In the genomic region with DNA sequence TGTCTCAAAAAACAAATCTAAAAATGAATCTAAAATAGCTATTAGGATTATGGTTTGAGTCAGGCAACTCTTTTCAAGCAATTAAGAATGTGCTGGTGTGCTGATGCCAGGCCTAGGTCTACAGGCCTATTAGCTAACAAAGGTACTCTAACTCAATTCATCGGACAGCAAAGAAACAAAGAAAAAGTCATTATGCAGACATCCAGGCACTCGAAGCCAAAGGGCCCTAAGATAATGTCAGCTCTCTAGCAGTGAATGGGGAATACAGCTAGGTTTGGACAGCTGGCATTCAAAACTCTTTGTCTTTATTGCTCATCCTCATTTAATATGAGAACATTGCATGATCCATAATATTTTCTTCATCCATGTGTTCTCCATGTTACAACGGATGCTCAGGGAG, we compare ENCODE assay signal across 28 cellular contexts.
"Had no signal": no experiment of that assay in that cellular context is flagged by ENCODE, and none has a peak within 500 bp of the region (broad histone marks: within the 10 kb centered on the region; RNA-seq: fewer than 3 reads in every experiment).

No MANE protein-coding gene starts in this region.

- H3K4me3 ChIP-seq: left lung, lower lobe of right lung, ovary, prostate gland, skin epidermis, stomach, testis, thyroid gland, transverse colon, upper lobe of left lung, vagina had no signal

- ATAC-seq: left colon; left lung; lower lobe of right lung; naive thymus-derived CD8-positive, alpha-beta T cell; right cardiac atrium; sciatic nerve; stimulated activated naive B cell treated with anti-CD40 and anti-IgM and Interleukin-4, amounts not matched to agents 10 μg/mL and 1 μg/mL and 100 μg/mL, for 72 hours; stimulated activated naive CD8-positive, alpha-beta T cell treated with anti-CD3 and anti-CD28 coated beads, Interleukin-15, Interleukin-2, amounts not matched to agents 100 U/mL and 50 U/mL, for 24 hours had no signal

- H3K27me3 ChIP-seq: left lung, ovary, stomach, testis, thyroid gland, transverse colon, upper lobe of left lung, vagina had no signal

- H3K27ac ChIP-seq: left lung, lower lobe of right lung, ovary, prostate gland, skin epidermis, stomach, testis, thyroid gland, transverse colon, upper lobe of left lung, vagina had no signal

- FAIRE-seq: islet of Langerhans, kidney had no signal

- DNase-seq: immature natural killer cell; kidney; left colon; left lung; lower lobe of right lung; mammary epithelial cell; mesenchymal stem cell; naive thymus-derived CD8-positive, alpha-beta T cell; ovary; posterior cingulate gyrus; retina; right cardiac atrium; stimulated activated CD4-positive, alpha-beta T cell treated with anti-CD3 and anti-CD28 coated beads, Interleukin-12 subunit alpha, Interleukin-12 subunit beta, amount 100 ng/mL, for 4 hours; stimulated activated CD4-positive, alpha-beta T cell treated with anti-CD3 and anti-CD28 coated beads, Interleukin-15, amount 100 ng/mL, for 24 hours; stimulated activated CD4-positive, alpha-beta T cell treated with anti-CD3 and anti-CD28 coated beads, Interleukin-2, amount 100 ng/mL, for 24 hours; stimulated activated CD4-positive, alpha-beta T cell treated with anti-CD3 and anti-CD28 coated beads, Interleukin-4, amount 100 ng/mL, for 1 hour; stimulated activated naive B cell treated with anti-CD40 and anti-IgM and Interleukin-4, amounts not matched to agents 10 μg/mL and 1 μg/mL and 100 μg/mL, for 72 hours; stimulated activated naive CD8-positive, alpha-beta T cell treated with anti-CD3 and anti-CD28 coated beads, Interleukin-15, Interleukin-2, amounts not matched to agents 100 U/mL and 50 U/mL, for 24 hours; stomach; testis; thyroid gland; transverse colon; upper lobe of left lung had no signal

- H3K36me3 ChIP-seq: left lung, lower lobe of right lung, ovary, prostate gland, stomach, thyroid gland, transverse colon, upper lobe of left lung, vagina had no signal

- H3K9me3 ChIP-seq: left lung, lower lobe of right lung, ovary, prostate gland, stomach, testis, thyroid gland, transverse colon, upper lobe of left lung, vagina had no signal

- H3K4me1 ChIP-seq: left lung, lower lobe of right lung, prostate gland, stomach, testis, thyroid gland, transverse colon, upper lobe of left lung, vagina had no signal
